In the genomic region with DNA sequence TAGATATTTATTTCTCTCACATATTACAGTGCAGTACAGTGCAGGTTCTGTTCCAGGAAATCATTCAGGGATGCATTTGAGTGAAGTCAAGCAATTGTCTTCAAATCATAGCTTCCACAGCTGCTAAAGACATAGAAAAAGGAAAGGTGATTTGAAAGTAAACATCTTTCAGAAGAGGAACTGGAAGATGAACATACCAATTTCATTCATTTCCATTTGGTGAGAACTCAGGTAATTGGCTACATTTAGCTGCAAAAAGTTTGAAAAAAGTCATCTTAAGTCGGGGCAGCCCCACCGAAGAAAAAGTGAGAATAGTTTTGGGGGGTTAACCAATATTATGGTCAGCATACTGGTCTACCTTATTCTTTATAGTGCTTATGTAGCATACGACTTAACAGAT, we compare ENCODE assay signal across 30 cellular contexts.
DNase-seq lines count a peak whose midpoint lies in the region; ATAC-seq, FAIRE-seq and TF ChIP-seq lines count a peak whose summit lies in the region.
"Had no signal": no experiment of that assay in that cellular context is flagged by ENCODE, and none has a peak within 500 bp of the region (broad histone marks: within the 10 kb centered on the region; RNA-seq: fewer than 3 reads in every experiment).

No MANE protein-coding gene starts in this region.

- 0 out of 2 replicates have a peak, but pooled peaks cover 7% of the 10 kb centered on the region for H3K36me3 ChIP-seq in OCI-LY7 (ENCODE audit: insufficient read depth, low read length)
- H3K36me3 ChIP-seq in spleen: no peaks in the 10 kb centered on the region
- H3K36me3 ChIP-seq: cardiac muscle cell, esophagus squamous epithelium, left lung, pancreas, uterus had no signal

- no peaks in the 10 kb centered on the region for H3K79me2 ChIP-seq in OCI-LY7 (ENCODE audit: insufficient read depth, low read depth, low read length)
- H3K79me2 ChIP-seq: hepatocyte had no signal

- no peaks in the 10 kb centered on the region for H3K9me2 ChIP-seq in OCI-LY7 (ENCODE audit: insufficient read depth, low read length)

- no TSS peak for BruUV-seq in OCI-LY7 (replicated peaks; lab: Mats Ljungman, UMichigan)

- TF ChIP-seq POLR2A in GM12891 (IDR thresholded peaks at IDR 0.05; ENCODE audit: low read depth, low read length) (no peak), spleen (IDR thresholded peaks at IDR 0.05) (no peak)

- H4K20me1 ChIP-seq in OCI-LY7 (ENCODE audit: insufficient read depth, low read length): no peaks in the 10 kb centered on the region

- CTCF ChIA-PET in OCI-LY7 (lab: Charles Lee; ENCODE audit: unreplicated experiment): interaction anchor here (1.1 kb wide), 1 partner anchor 209 kb away, joined by 5 read pairs; no protein-coding TSS in a partner anchor

- peak overlapping the region; percentile 34 for H3K4me2 ChIP-seq in OCI-LY7 (ENCODE audit: low read length)
- H3K4me2 ChIP-seq: hepatocyte, smooth muscle cell had no signal

- peak overlapping the region; percentile 14 for H3K4me3 ChIP-seq in OCI-LY7 (ENCODE audit: low read depth, low read length, poor library complexity, severe bottlenecking)
- no peak overlapping the region for H3K4me3 ChIP-seq in spleen
- H3K4me3 ChIP-seq: cardiac muscle cell, esophagus squamous epithelium, hepatocyte, left lung, pancreas, smooth muscle cell, testis, uterus had no signal

- intact Hi-C loops in OCI-LY7 (cut with micrococcal nuclease; ENCODE audit: unreplicated experiment): no loop called here
- intact Hi-C loops in spleen (cut with DNase I; ENCODE audit: low total_unique reads): no loop called here

- peaks cover 55% of the 10 kb centered on the region for H3K4me1 ChIP-seq in OCI-LY7 (ENCODE audit: insufficient read depth, low read length, poor library complexity, severe bottlenecking)
- H3K4me1 ChIP-seq in spleen: peaks cover 0 to 57% (median 15%) of the 10 kb centered on the region in 6 donors
- H3K4me1 ChIP-seq: left lung, pancreas, testis, uterus had no signal

- FAIRE-seq in GM12891 (lab: Jason Lieb, UNC): peak; percentile 92
- FAIRE-seq: frontal cortex, pancreas had no signal

- H3K27ac ChIP-seq in OCI-LY7 (ENCODE audit: low read depth, low read length, poor library complexity, severe bottlenecking) (peak overlapping the region; percentile 66), spleen (peak overlapping the region in 5 of 8 donors; percentile 38 to 78 (median 73))
- H3K27ac ChIP-seq: cardiac muscle cell, hepatocyte, left lung, pancreas, RWPE1, testis, uterus had no signal

- TF ChIP-seq CTCF in OCI-LY7 (conservative IDR thresholded peaks at IDR 0.05; ENCODE audit: low read length) (no peak), spleen (IDR thresholded peaks at IDR 0.05 in 8 of 11, conservative IDR thresholded peaks at IDR 0.05 in 3 of 11) (no peak)

- POLR2A ChIA-PET in OCI-LY7 (lab: Charles Lee): interaction anchor here (0.7 to 2.4 kb wide), 6 partner anchors 8 to 44 kb away, joined by 3 to 15 read pairs (median 4); no protein-coding TSS in a partner anchor

- H3K9me3 ChIP-seq in OCI-LY7 (ENCODE audit: low read length) (peaks cover 13% of the 10 kb centered on the region; the same call in 1 of the 2 replicates), spleen (peaks cover 0 to 13% (median 3%) of the 10 kb centered on the region in 8 donors)
- H3K9me3 ChIP-seq: left lung, pancreas, testis, uterus had no signal

- WGBS in spleen, 5 donors: 63 to 81% (median 70%) methylated on average over 3 of the region's 3 CpGs

- H3K27me3 ChIP-seq in spleen (replicated peaks in 1 of 7): no peaks in the 10 kb centered on the region
- H3K27me3 ChIP-seq: cardiac muscle cell, hepatocyte, left lung, pancreas, testis, uterus had no signal

- peak overlapping the region; percentile 79; the same call in 1 of the 2 replicates for H2AFZ ChIP-seq in OCI-LY7 (ENCODE audit: low read length)
- H2AFZ ChIP-seq: hepatocyte had no signal

- peak; percentile 31 for ATAC-seq in GM19395 (IDR thresholded peaks at IDR 0.05; ENCODE audit: unreplicated experiment)
- ATAC-seq: activated T-cell treated with anti-CD3 and anti-CD28 coated beads, Interleukin-2, amount 50 U/mL, for 72 hours; left lung; pancreas; SK-N-SH treated with all-trans-retinoic acid at 6 μM for 48 hours had no signal

- DNase-seq in GM12891 (ENCODE audit: insufficient read length, low spot score) (no peak), OCI-LY7 (ENCODE audit: low spot score) (peak; percentile 64), spleen (no peak), iPS-NIHi7 (ENCODE audit: extremely low spot score) (no peak), cortex of kidney (lab: John Stamatoyannopoulos, UW) (no peak), NCI-H748 treated with DMSO at 0.1 percent for 48 hours (lab: John Stamatoyannopoulos, UW) (no peak)
- DNase-seq: activated CD4-positive, alpha-beta T cell treated with anti-CD3 and anti-CD28 coated beads, Interleukin-2, amount 10 ng/mL, durations not matched to agents 24 days and 14 days; activated naive CD4-positive, alpha-beta T cell treated with anti-CD3 and anti-CD28 coated beads, Interleukin-2, amount 10 ng/mL, durations not matched to agents 7 days and 5 days; activated T-cell treated with anti-CD3 and anti-CD28 coated beads, Interleukin-2, amount 50 U/mL, for 72 hours; anterior cingulate cortex; CD4-positive, CD25-positive, alpha-beta regulatory T cell; EL; esophagus squamous epithelium; GOT3; immature natural killer cell; left lung; NCI-H1048; NCI-H1694 treated with DMSO at 0.1 percent for 48 hours; NCI-H69; nephron progenitor cell; pancreas; testis; uterus had no signal

TF ChIP-seq in GM12891, 5 proteins besides CTCF, POLR2A, EP300 and RAD21:
- TF ChIP-seq POU2F2 (IDR thresholded peaks at IDR 0.05; ENCODE audit: low read depth, low read length) (no peak), SPI1 (IDR thresholded peaks at IDR 0.05; ENCODE audit: low read depth, low read length) (peak; percentile 95), PAX5 (IDR thresholded peaks at IDR 0.05; ENCODE audit: insufficient read depth, low read length, severe bottlenecking) (no peak), POLR2AphosphoS5 (IDR thresholded peaks at IDR 0.05; ENCODE audit: low read depth, low read length) (no peak), TAF1 (IDR thresholded peaks at IDR 0.05; ENCODE audit: low read depth, low read length) (no peak)
